Comparison of ENCODE assay signal across 1 cellular context in the genomic region with DNA sequence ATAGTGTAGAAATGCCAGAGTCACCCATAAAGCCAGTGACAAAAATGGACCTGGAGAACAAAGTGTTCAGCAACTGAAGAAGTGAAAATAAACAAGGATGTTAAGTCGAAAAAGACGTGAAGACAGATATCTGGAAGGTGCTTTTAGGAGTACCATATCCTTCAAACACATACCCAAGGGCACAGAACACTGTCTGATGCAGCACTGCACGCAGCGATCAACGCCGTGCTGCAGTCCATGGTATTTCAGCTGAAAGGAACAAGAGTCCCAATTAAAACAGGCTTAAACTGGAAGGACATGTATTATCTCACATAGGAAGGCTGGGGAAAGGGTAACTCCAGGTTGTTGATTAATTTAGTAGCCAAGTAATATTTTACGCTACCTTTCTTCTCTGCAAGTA.
TF ChIP-seq lines count a peak whose summit lies in the region.

No MANE protein-coding gene starts in this region.

TF ChIP-seq in SK-N-SH, 30 proteins besides CTCF, POLR2A, EP300 and RAD21 (continued from another document):
- TF ChIP-seq NFIC (IDR thresholded peaks at IDR 0.05; ENCODE audit: borderline replicate concordance) (no peak), JUND (IDR thresholded peaks at IDR 0.05) (no peak), SMC3 (IDR thresholded peaks at IDR 0.05; ENCODE audit: low read depth, low read length) (no peak), ELF1 (IDR thresholded peaks at IDR 0.05) (no peak), SIN3A (IDR thresholded peaks at IDR 0.05; ENCODE audit: borderline replicate concordance, low read depth, low read length) (no peak), FOXM1 (IDR thresholded peaks at IDR 0.05; ENCODE audit: low read depth) (no peak), MXI1 (IDR thresholded peaks at IDR 0.05; ENCODE audit: low read depth, low read length) (no peak), RCOR1 (IDR thresholded peaks at IDR 0.05; ENCODE audit: low read length) (no peak), TAF1 (IDR thresholded peaks at IDR 0.05; ENCODE audit: borderline replicate concordance, low read depth, low read length) (no peak)
- TF ChIP-seq, protein P1, sequence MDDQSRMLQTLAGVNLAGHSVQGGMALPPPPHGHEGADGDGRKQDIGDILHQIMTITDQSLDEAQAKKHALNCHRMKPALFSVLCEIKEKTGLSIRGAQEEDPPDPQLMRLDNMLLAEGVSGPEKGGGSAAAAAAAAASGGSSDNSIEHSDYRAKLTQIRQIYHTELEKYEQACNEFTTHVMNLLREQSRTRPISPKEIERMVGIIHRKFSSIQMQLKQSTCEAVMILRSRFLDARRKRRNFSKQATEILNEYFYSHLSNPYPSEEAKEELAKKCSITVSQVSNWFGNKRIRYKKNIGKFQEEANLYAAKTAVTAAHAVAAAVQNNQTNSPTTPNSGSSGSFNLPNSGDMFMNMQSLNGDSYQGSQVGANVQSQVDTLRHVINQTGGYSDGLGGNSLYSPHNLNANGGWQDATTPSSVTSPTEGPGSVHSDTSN (IDR thresholded peaks at IDR 0.05): no peak
